In genomic region chr7:66380285-66380888, GRCh38 we compare ENCODE assay signal across 1 cellular context.
A peak's percentile ranks its signal among the peaks of the same experiment; 100 is the strongest.
TF ChIP-seq lines count a peak whose summit lies in the region.

No MANE protein-coding gene starts in this region.

TF ChIP-seq in K562, 482 proteins besides CTCF, POLR2A, EP300 and RAD21 (continued from another document):
- TF ChIP-seq ARID3A (IDR thresholded peaks at IDR 0.05; ENCODE audit: borderline replicate concordance, low read depth, low read length) (peak; percentile 83; the same call in 1 of the 2 replicates), ZNF174 (CRISPR knock-in tag; IDR thresholded peaks at IDR 0.05) (no peak), ZSCAN29 (IDR thresholded peaks at IDR 0.05) (no peak), MTA2 (IDR thresholded peaks at IDR 0.05; ENCODE audit: low read depth) (no peak), ZNF609 (CRISPR knock-in tag; IDR thresholded peaks at IDR 0.05; ENCODE audit: borderline replicate concordance) (no peak), ATF3 (IDR thresholded peaks at IDR 0.05) (0 out of 2 replicates have a peak, but pooled peaks have one; percentile 14), ATF3 (CRISPR knock-in tag; conservative IDR thresholded peaks at IDR 0.05) (no peak), NR2C1 (IDR thresholded peaks at IDR 0.05) (no peak), NR2C1 (tag; IDR thresholded peaks at IDR 0.05) (no peak)
